Comparison of ENCODE assay signal across 13 cellular contexts in the genomic region with DNA sequence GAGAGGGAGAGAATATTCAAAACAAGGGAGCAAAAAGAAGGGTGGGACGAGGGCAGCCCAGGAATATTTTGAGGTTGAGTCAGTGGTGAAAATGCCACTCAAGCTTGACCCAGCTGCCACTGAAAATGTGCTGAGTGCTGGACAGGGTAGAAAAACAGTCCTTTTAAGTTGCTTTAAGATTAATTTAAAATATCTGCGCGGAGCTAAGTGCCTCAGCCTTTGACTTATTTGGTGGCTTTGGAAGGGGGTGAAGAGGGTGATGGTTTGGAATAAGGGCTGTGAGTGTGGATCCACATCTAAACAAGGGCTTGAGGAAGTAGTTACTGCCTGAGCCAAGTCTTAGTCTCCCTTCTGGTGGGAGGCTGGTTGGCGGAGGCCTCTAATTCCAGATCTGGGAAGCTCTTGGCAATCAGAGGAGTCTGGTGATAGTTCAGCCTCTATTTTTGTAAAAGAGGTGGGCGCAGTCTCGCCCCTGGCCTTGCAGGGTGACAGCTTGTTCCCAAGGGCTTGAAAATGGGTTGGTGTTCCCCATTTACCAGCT.
DNase-seq lines count a peak whose midpoint lies in the region; ATAC-seq, FAIRE-seq and TF ChIP-seq lines count a peak whose summit lies in the region.
"Had no signal": no experiment of that assay in that cellular context is flagged by ENCODE, and none has a peak within 500 bp of the region (broad histone marks: within the 10 kb centered on the region; RNA-seq: fewer than 3 reads in every experiment).

No MANE protein-coding gene starts in this region.

- H4K12ac ChIP-seq in trophoblast cell (ENCODE audit: low read depth, low read length) = no peak overlapping the region

- POLR2A ChIA-PET in HepG2 (lab: Yijun Ruan, JAX) (no interaction called here), HEK293T (lab: Yijun Ruan, JAX) (no interaction called here)

- H4K91ac ChIP-seq in trophoblast cell (ENCODE audit: low read depth, low read length) = peak overlapping the region; percentile 41

- no peak overlapping the region for H4K8ac ChIP-seq in trophoblast cell (ENCODE audit: low read depth, low read length)

- DNase-seq in HepG2 (ENCODE audit: low spot score) (no peak), fibroblast of lung (ENCODE audit: low read depth in 2 of 2) (peak; percentile 69 to 77), trophoblast cell (no peak), aorta (peak; percentile 82 to 83), GM20000 (ENCODE audit: low spot score) (no peak), HEK293T (ENCODE audit: extremely low spot score) (no peak)
- no peak for DNase-seq in stimulated activated CD4-positive, alpha-beta T cell treated with anti-CD3 and anti-CD28 coated beads, Interleukin-4, amount 100 ng/mL, for 1 hour
- DNase-seq: activated CD4-positive, CD25-positive, alpha-beta regulatory T cell treated with anti-CD3 and anti-CD28 coated beads, Interleukin-2, amount 50 U/mL, for 72 hours; activated T-cell treated with anti-CD3 and anti-CD28 coated beads, Interleukin-2, amount 50 U/mL, for 4 hours; pancreas; SIG-M5 had no signal

- TF ChIP-seq EP300 in HepG2 (IDR thresholded peaks at IDR 0.05; ENCODE audit: low read depth in 2 of 2, low read length in 2 of 2) (no peak), HepG2 (CRISPR knock-in tag; IDR thresholded peaks at IDR 0.05; ENCODE audit: borderline replicate concordance) (no peak)

- H3K36me3 ChIP-seq in liver (ENCODE audit: control insufficient read depth in 4 of 4, insufficient read depth in 3 of 4, low read depth in 1 of 4, low read length in 3 of 4) = no peaks in the 10 kb centered on the region
- no peaks in the 10 kb centered on the region for H3K36me3 ChIP-seq in HepG2 (replicated peaks in 1 of 2; ENCODE audit: control insufficient read depth in 1 of 2, insufficient read depth in 2 of 2, low read length in 2 of 2)
- H3K36me3 ChIP-seq in fibroblast of lung (ENCODE audit: control insufficient read depth, insufficient read depth, low read length) = no peaks in the 10 kb centered on the region
- peaks cover 3 to 5% of the 10 kb centered on the region in 2 experiments for H3K36me3 ChIP-seq in trophoblast cell (ENCODE audit: control insufficient read depth in 1 of 2, insufficient read depth in 2 of 2, low read length in 2 of 2)
- H3K36me3 ChIP-seq in aorta (ENCODE audit: control insufficient read depth in 1 of 2, insufficient read depth in 2 of 2, low read length in 1 of 2) = peaks cover 0 to 4% of the 10 kb centered on the region in 2 donors
- H3K36me3 ChIP-seq: pancreas had no signal

- H2BK12ac ChIP-seq in trophoblast cell (ENCODE audit: low read length) = peak overlapping the region; percentile 27

- no peak overlapping the region for H2BK120ac ChIP-seq in trophoblast cell (ENCODE audit: insufficient read depth, low read length, poor library complexity)

- intact Hi-C loops in HepG2 (cut with micrococcal nuclease; ENCODE audit: unreplicated experiment) = no loop called here
- intact Hi-C loops in aorta (cut with DNase I) = loop anchor here in 1 of 2 donors (5.0 kb wide), 1 partner anchor 105 kb away; no protein-coding TSS in a partner anchor

- no peak for FAIRE-seq in HepG2 (lab: Jason Lieb, UNC)
- FAIRE-seq: islet of Langerhans, pancreas had no signal

- H3K4me2 ChIP-seq in HepG2 (ENCODE audit: low read depth, low read length) (no peak overlapping the region), fibroblast of lung (ENCODE audit: extremely low read depth, insufficient read depth, low read length) (no peak overlapping the region), trophoblast cell (ENCODE audit: low read length) (no peak overlapping the region)

- H2BK5ac ChIP-seq in trophoblast cell (ENCODE audit: low read depth, low read length, poor library complexity) = no peak overlapping the region

- no peaks in the 10 kb centered on the region for H3K79me1 ChIP-seq in trophoblast cell (ENCODE audit: low read length)

- H3K9me3 ChIP-seq in liver (ENCODE audit: control insufficient read depth in 4 of 4, low read length in 3 of 4) (no peaks in the 10 kb centered on the region), HepG2 (ENCODE audit: low read length) (no peaks in the 10 kb centered on the region), fibroblast of lung (ENCODE audit: control insufficient read depth, insufficient read depth, low read depth, low read length) (no peaks in the 10 kb centered on the region), trophoblast cell (ENCODE audit: insufficient read depth, low read depth, low read length) (no peaks in the 10 kb centered on the region), aorta (ENCODE audit: control insufficient read depth, low read length) (no peaks in the 10 kb centered on the region)
- H3K9me3 ChIP-seq: pancreas had no signal

- CTCF ChIA-PET in HepG2 (lab: Yijun Ruan, JAX; ENCODE audit: low intra/inter-chr PET ratio, low total read pairs) (no interaction called here), HEK293T (lab: Yijun Ruan, JAX) (no interaction called here)

- H3K27me3 ChIP-seq in liver (ENCODE audit: control insufficient read depth in 4 of 4, insufficient read depth in 4 of 4, low read length in 3 of 4) = no peaks in the 10 kb centered on the region
- 0 out of 5 replicates have a peak, but pooled peaks cover 0 to 3% of the 10 kb centered on the region in 2 experiments for H3K27me3 ChIP-seq in HepG2 (ENCODE audit: control insufficient read depth in 1 of 2, insufficient read depth in 2 of 2, low read length in 2 of 2)
- no peaks in the 10 kb centered on the region for H3K27me3 ChIP-seq in fibroblast of lung (ENCODE audit: control insufficient read depth, insufficient read depth, low read length)
- no peaks in the 10 kb centered on the region for H3K27me3 ChIP-seq in trophoblast cell (ENCODE audit: insufficient read depth, low read length)
- H3K27me3 ChIP-seq in aorta (ENCODE audit: control insufficient read depth in 1 of 2, insufficient read depth in 2 of 2, low read length in 1 of 2) = no peaks in the 10 kb centered on the region
- H3K27me3 ChIP-seq: pancreas had no signal

- H4K20me1 ChIP-seq in HepG2 (ENCODE audit: insufficient read depth, low read length) = no peaks in the 10 kb centered on the region
- H4K20me1 ChIP-seq in fibroblast of lung (ENCODE audit: control insufficient read depth, extremely low read depth, insufficient read depth, low read length) = no peaks in the 10 kb centered on the region

- no peak overlapping the region for H2AK5ac ChIP-seq in trophoblast cell (ENCODE audit: low read length)

- no peak overlapping the region for H3K14ac ChIP-seq in trophoblast cell (ENCODE audit: low read length)

- no peaks in the 10 kb centered on the region for H3K79me2 ChIP-seq in HepG2 (ENCODE audit: insufficient read depth, low read length)
- H3K79me2 ChIP-seq in fibroblast of lung (ENCODE audit: control insufficient read depth, insufficient read depth, low read length) = no peaks in the 10 kb centered on the region
- H3K79me2 ChIP-seq in trophoblast cell (ENCODE audit: control insufficient read depth, insufficient read depth, low read length, poor library complexity) = no peaks in the 10 kb centered on the region

- H3K4me1 ChIP-seq in liver (ENCODE audit: control insufficient read depth in 4 of 4, insufficient read depth in 4 of 4, low read length in 3 of 4) (peaks cover 0 to 2% (median 1%) of the 10 kb centered on the region in 4 donors), HepG2 (ENCODE audit: insufficient read depth, low read length) (no peaks in the 10 kb centered on the region), fibroblast of lung (ENCODE audit: control insufficient read depth, extremely low read depth, insufficient read depth, low read length) (peaks cover 8% of the 10 kb centered on the region), trophoblast cell (ENCODE audit: control insufficient read depth in 1 of 2, insufficient read depth in 2 of 2, low read length in 2 of 2) (peaks cover 8 to 16% of the 10 kb centered on the region in 2 experiments), aorta (ENCODE audit: control insufficient read depth in 1 of 2, insufficient read depth in 2 of 2, low read length in 2 of 2) (peaks cover 6 to 20% of the 10 kb centered on the region in 2 donors)
- H3K4me1 ChIP-seq: pancreas had no signal

- H3K4me3 ChIP-seq in liver (ENCODE audit: low read depth in 1 of 3, low read length in 3 of 3) (no peak overlapping the region), HepG2 (replicated peaks in 1 of 3; ENCODE audit: insufficient read depth in 1 of 3, low read depth in 2 of 3, low read length in 3 of 3) (no peak overlapping the region), fibroblast of lung (replicated peaks in 1 of 4; ENCODE audit: control extremely low read depth in 1 of 4, insufficient read depth in 1 of 4, low read depth in 3 of 4, low read length in 4 of 4) (no peak overlapping the region), trophoblast cell (ENCODE audit: low read depth, low read length) (no peak overlapping the region), aorta (ENCODE audit: low read length in 2 of 2) (no peak overlapping the region)
- H3K4me3 ChIP-seq: pancreas had no signal

- no TSS peak for BruUV-seq in HepG2 (replicated peaks; lab: Mats Ljungman, UMichigan)

- TF ChIP-seq RAD21 in liver (IDR thresholded peaks at IDR 0.05) = no peak
- no peak for TF ChIP-seq RAD21 in HepG2 (CRISPR knock-in tag; IDR thresholded peaks at IDR 0.05)

- in situ Hi-C loops in HepG2 (cut with HindIII; ENCODE audit: extremely low pct_ligation_motif_present, low pct_unique_long_range_greater_than_20kb) = loop anchor here (25.0 kb wide), 1 partner anchor 260 kb away; no protein-coding TSS in a partner anchor

- H3K27ac ChIP-seq in liver (ENCODE audit: low read depth in 1 of 2, low read length in 2 of 2) = no peak overlapping the region
- H3K27ac ChIP-seq in HepG2 (ENCODE audit: extremely low read length, insufficient read depth, low read length) = no peak overlapping the region
- H3K27ac ChIP-seq in fibroblast of lung (ENCODE audit: insufficient read depth, low read length) = no peak overlapping the region
- H3K27ac ChIP-seq in trophoblast cell (ENCODE audit: low read depth, low read length) = peak overlapping the region; percentile 12
- peak overlapping the region; percentile 85 to 96 for H3K27ac ChIP-seq in aorta (ENCODE audit: low read depth in 1 of 2, low read length in 2 of 2)
- H3K27ac ChIP-seq: pancreas had no signal

- no peak overlapping the region for H3K4ac ChIP-seq in trophoblast cell (ENCODE audit: low read depth, low read length)

- H3K18ac ChIP-seq in trophoblast cell (ENCODE audit: low read length) = no peak overlapping the region

- H3K9ac ChIP-seq in liver (ENCODE audit: low read depth in 1 of 2, low read length in 2 of 2) = no peak overlapping the region
- H3K9ac ChIP-seq in HepG2 (ENCODE audit: insufficient read depth, low read depth, low read length) = no peak overlapping the region
- no peak overlapping the region for H3K9ac ChIP-seq in fibroblast of lung (ENCODE audit: insufficient read depth, low read length)
- H3K9ac ChIP-seq in trophoblast cell (ENCODE audit: low read length) = no peak overlapping the region

- WGBS in liver = 88% methylated on average over 6 of the region's 6 CpGs
- WGBS in HepG2 (ENCODE audit: low lambda C conversion rate) = 45% methylated on average over 4 of the region's 6 CpGs
- no CpG with 5 or more reads among the region's 6 CpGs for WGBS in trophoblast cell (ENCODE audit: extremely low coverage, insufficient coverage, insufficient read length)
- 4 to 5% methylated on average over 6 of the region's 6 CpGs for WGBS in aorta, 2 donors

- TF ChIP-seq POLR2A in HepG2 (IDR thresholded peaks at IDR 0.05; ENCODE audit: insufficient read depth in 1 of 2, low read depth in 2 of 2, low read length in 2 of 2) = no peak

- ATAC-seq in HepG2 (no peak), aorta (ENCODE audit: low FRiP score) (peak; percentile 72)
- ATAC-seq: activated T-cell treated with anti-CD3 and anti-CD28 coated beads, Interleukin-2, amount 50 U/mL, for 4 hours had no signal

- no peak overlapping the region for H3K23ac ChIP-seq in trophoblast cell (ENCODE audit: low read length)

- no peak overlapping the region for H2AFZ ChIP-seq in HepG2 (ENCODE audit: low read length)
- H2AFZ ChIP-seq in fibroblast of lung (ENCODE audit: low read length) = no peak overlapping the region
- no peak overlapping the region for H2AFZ ChIP-seq in trophoblast cell (ENCODE audit: insufficient read depth, low read length, poor library complexity)

- TF ChIP-seq CTCF in liver (IDR thresholded peaks at IDR 0.05; ENCODE audit: low read depth, low read length, missing input control) (no peak), HepG2 (CRISPR knock-in tag; IDR thresholded peaks at IDR 0.05) (no peak), fibroblast of lung (conservative IDR thresholded peaks at IDR 0.05 in 1 of 2, IDR thresholded peaks at IDR 0.05 in 1 of 2; ENCODE audit: low read depth in 1 of 2, low read length in 2 of 2) (no peak), GM20000 (IDR thresholded peaks at IDR 0.05; ENCODE audit: extremely low read depth, missing control alignments) (no peak)

Comparison
In these comparisons a context has a peak if more than half of its experiments do, and no peak if none do; other contexts are left out.
1. H3K27ac ChIP-seq: peak in trophoblast cell (single experiment) and aorta (2 of 2); none in liver (0 of 2), HepG2 (single experiment) and fibroblast of lung (single experiment).
2. DNase-seq: peak in fibroblast of lung (2 of 2) and aorta (2 of 2); none in HepG2 (single experiment), trophoblast cell (0 of 2), stimulated activated CD4-positive, alpha-beta T cell treated with anti-CD3 and anti-CD28 coated beads, Interleukin-4, amount 100 ng/mL, for 1 hour (single experiment), GM20000 (single experiment) and HEK293T (single experiment).